In the genomic region with DNA sequence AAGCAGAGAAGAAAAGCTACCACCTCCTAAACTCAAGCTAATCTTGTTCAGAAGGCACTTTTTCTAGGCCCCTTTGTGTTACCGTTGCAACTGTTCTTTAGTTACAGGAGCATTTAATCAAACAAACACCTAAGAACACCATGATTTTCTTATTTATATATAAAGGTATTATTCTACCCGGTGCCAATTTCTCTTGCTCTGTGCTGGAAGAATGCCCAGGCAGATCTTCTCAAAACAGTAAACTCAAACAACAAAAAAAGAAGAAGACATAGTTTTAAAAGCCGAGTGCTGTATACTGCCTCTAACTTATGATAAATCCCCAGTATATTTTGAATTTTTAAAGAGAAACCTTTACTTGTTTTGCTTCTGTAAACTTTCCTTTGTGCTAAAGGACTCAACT, we compare ENCODE assay signal across 14 cellular contexts. TPM values are rescaled to one million over a fixed set of nuclear protein-coding genes. Genes with fewer than 3 reads are reported as not detected.
A peak's percentile ranks its signal among the peaks of the same experiment; 100 is the strongest.
DNase-seq lines count a peak whose midpoint lies in the region; ATAC-seq and TF ChIP-seq lines count a peak whose summit lies in the region.
"Had no signal": no experiment of that assay in that cellular context is flagged by ENCODE, and none has a peak within 500 bp of the region (broad histone marks: within the 10 kb centered on the region; RNA-seq: fewer than 3 reads in every experiment).

No MANE protein-coding gene starts in this region.

- no peak for TF ChIP-seq CTCF in 22Rv1 (IDR thresholded peaks at IDR 0.05)
- TF ChIP-seq CTCF in prostate gland (IDR thresholded peaks at IDR 0.05), result no peak
- TF ChIP-seq CTCF in brain microvascular endothelial cell (IDR thresholded peaks at IDR 0.05; ENCODE audit: low read depth, low read length, missing control alignments), result no peak

- peaks cover 22% of the 10 kb centered on the region for H3K4me1 ChIP-seq in prostate gland (replicated peaks)
- H3K4me1 ChIP-seq: HAP-1 had no signal

- no peak for ATAC-seq in HG02840 (IDR thresholded peaks at IDR 0.05; ENCODE audit: low FRiP score, unreplicated experiment)

- in situ Hi-C loops in brain microvascular endothelial cell (cut with HindIII; ENCODE audit: low pct_ligation_motif_present, low sequenced_read_pairs), result no loop called here

- 28% methylated on average over 3 of the region's 3 CpGs for WGBS in prostate gland

- intact Hi-C loops in prostate gland (cut with DNase I), result no loop called here

- no peaks in the 10 kb centered on the region for H3K9me3 ChIP-seq in prostate gland
- H3K9me3 ChIP-seq: HAP-1 had no signal

- no peak for TF ChIP-seq POLR2A in prostate gland (IDR thresholded peaks at IDR 0.05)

- DNase-seq in DMS79 treated with DMSO at 0.1 percent for 48 hours (lab: John Stamatoyannopoulos, UW) (peak; percentile 4), DMS79 (lab: John Stamatoyannopoulos, UW) (no peak), COR-L47 (lab: John Stamatoyannopoulos, UW) (peak; percentile 32), prostate gland (ENCODE audit: low spot score) (peak; percentile 52), brain microvascular endothelial cell (no peak)
- DNase-seq: CD4-positive, alpha-beta T cell; DMS153; GDM1; GM23248 had no signal

- H3K27ac ChIP-seq in 22Rv1 (peak overlapping the region; percentile 12; the same call in 1 of the 2 replicates), prostate gland (peak overlapping the region; percentile 48 to 66), brain microvascular endothelial cell (no peak overlapping the region)
- H3K27ac ChIP-seq: BLaER1 treated with 17β-estradiol and CSF1 and Interleukin-3, amounts not matched to agents 10 nM and 100 nM; GM23248; HL-60 had no signal

- no peaks in the 10 kb centered on the region for H3K27me3 ChIP-seq in prostate gland (replicated peaks; ENCODE audit: insufficient read depth)
- H3K27me3 ChIP-seq in brain microvascular endothelial cell (replicated peaks), result no peaks in the 10 kb centered on the region
- H3K27me3 ChIP-seq: BLaER1 treated with 17β-estradiol and CSF1 and Interleukin-3, amounts not matched to agents 10 nM and 100 nM had no signal

- H3K4me3 ChIP-seq in prostate gland (no peak overlapping the region), brain microvascular endothelial cell (ENCODE audit: low read depth, low read length) (no peak overlapping the region)
- H3K4me3 ChIP-seq: BLaER1 treated with 17β-estradiol and CSF1 and Interleukin-3, amounts not matched to agents 10 nM and 100 nM; GM23248; HAP-1 had no signal

- H3K36me3 ChIP-seq in prostate gland (no peaks in the 10 kb centered on the region), brain microvascular endothelial cell (replicated peaks) (no peaks in the 10 kb centered on the region)
- H3K36me3 ChIP-seq: HAP-1 had no signal

RNA-seq across cellular contexts. Expression of gene SLC7A1, which starts 20.4 kb away (rescaled TPM):
- 10 to 100 TPM; 19.1 to 35.3 TPM for total RNA-seq in prostate gland

Comparison
In these comparisons a context has a peak if more than half of its experiments do, and no peak if none do; other contexts are left out.
1. DNase-seq: peak in DMS79 treated with DMSO at 0.1 percent for 48 hours (single experiment), COR-L47 (single experiment) and prostate gland (single experiment); none in DMS79 (single experiment) and brain microvascular endothelial cell (single experiment).